ENCODE assay signal across 11 cellular contexts in the genomic region with DNA sequence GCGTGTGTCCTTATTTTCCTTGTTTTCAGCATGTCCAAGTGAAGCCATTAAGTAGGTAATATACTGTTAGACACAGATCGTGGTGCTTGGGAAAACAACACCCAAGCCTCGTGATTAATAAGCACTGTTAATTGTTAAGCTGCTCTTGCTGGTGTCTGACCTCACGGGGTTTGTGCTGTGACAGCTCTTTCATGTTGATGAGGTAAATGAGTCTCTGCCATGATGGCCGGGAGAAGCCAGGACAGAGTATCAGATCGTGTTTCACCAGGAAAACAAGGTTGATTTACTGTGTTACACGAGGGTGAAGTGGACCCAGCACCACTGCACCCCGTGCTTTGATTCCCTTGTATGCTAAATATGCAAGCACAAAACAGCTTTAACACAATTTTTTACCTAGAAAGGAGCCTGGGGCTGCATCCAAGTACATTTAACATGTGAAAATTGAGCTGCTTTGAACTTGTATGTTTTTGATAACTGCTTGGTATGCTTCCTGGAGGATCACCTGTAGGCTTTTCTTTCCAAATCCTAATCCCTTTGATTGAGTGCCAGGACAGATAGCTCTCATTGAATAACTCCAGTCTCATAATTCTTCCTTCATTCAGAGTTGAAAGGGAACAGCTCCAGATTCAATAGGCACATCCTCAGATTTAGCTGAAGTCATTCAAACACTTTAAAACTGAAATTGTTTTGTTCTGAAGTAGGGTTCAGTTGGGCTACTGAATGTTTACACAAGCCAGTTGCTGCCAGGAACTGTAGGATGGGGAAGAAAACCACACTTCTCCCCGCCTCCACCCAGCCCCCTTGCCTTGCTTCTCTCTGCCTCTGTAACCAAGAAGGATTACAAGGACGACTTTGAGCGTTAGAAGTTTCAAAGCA.
DNase-seq lines count a peak whose midpoint lies in the region; TF ChIP-seq lines count a peak whose summit lies in the region.
"Had no signal": no experiment of that assay in that cellular context is flagged by ENCODE, and none has a peak within 500 bp of the region (broad histone marks: within the 10 kb centered on the region; RNA-seq: fewer than 3 reads in every experiment).

No MANE protein-coding gene starts in this region.

- no peaks in the 10 kb centered on the region for H3F3A ChIP-seq in smooth muscle cell (ENCODE audit: low read depth)

- peaks cover 23% of the 10 kb centered on the region for H3K4me1 ChIP-seq in smooth muscle cell (ENCODE audit: low read depth)

- DNase-seq in NCI-H1417 (lab: John Stamatoyannopoulos, UW) (peak; percentile 33 to 87 (median 52)), NCI-H1417 treated with DMSO at 0.1 percent for 48 hours (lab: John Stamatoyannopoulos, UW) (no peak), NCI-H774 (lab: John Stamatoyannopoulos, UW) (peak; percentile 24), fibroblast of peridontal ligament (ENCODE audit: extremely low read depth) (peak; percentile 87), smooth muscle cell (lab: John Stamatoyannopoulos, UW; ENCODE audit: unreplicated experiment) (no peak), D341Med (ENCODE audit: low spot score) (no peak), glutamatergic neuron (no peak), RKO (ENCODE audit: low spot score) (no peak)
- DNase-seq: activated naive CD4-positive, alpha-beta T cell treated with anti-CD3 and anti-CD28 coated beads, Interleukin-2, amount 50 U/mL, for 16 hours; stimulated activated CD4-positive, alpha-beta T cell treated with anti-CD3 and anti-CD28 coated beads, Interleukin-4, amount 100 ng/mL, for 24 hours had no signal

- H3K9me3 Mint-ChIP-seq in glutamatergic neuron (ENCODE audit: unreplicated experiment), result no peaks in the 10 kb centered on the region

- H3K9me3 ChIP-seq in smooth muscle cell (replicated peaks; ENCODE audit: low read depth), result no peaks in the 10 kb centered on the region

- peak overlapping the region; percentile 13 for H3K4me3 ChIP-seq in smooth muscle cell
- H3K4me3 ChIP-seq: SK-N-MC had no signal

- H3K27me3 Mint-ChIP-seq in glutamatergic neuron (ENCODE audit: unreplicated experiment), result no peaks in the 10 kb centered on the region

- no peaks in the 10 kb centered on the region for H3K27me3 ChIP-seq in smooth muscle cell (ENCODE audit: low read depth)

- H3K4me3 Mint-ChIP-seq in glutamatergic neuron (ENCODE audit: unreplicated experiment), result no peak overlapping the region

- peaks cover 12% of the 10 kb centered on the region for H3K4me1 Mint-ChIP-seq in glutamatergic neuron (ENCODE audit: low read depth, unreplicated experiment)

- H3K9ac ChIP-seq in smooth muscle cell (ENCODE audit: low read depth), result no peak overlapping the region

- WGBS in smooth muscle cell (ENCODE audit: low lambda C conversion rate), result 34% methylated on average over 11 of the region's 11 CpGs

- H3K27ac ChIP-seq in smooth muscle cell (ENCODE audit: low read depth), result peak overlapping the region; percentile 14
- H3K27ac ChIP-seq: SK-N-MC had no signal

- no peaks in the 10 kb centered on the region for H4K20me1 ChIP-seq in smooth muscle cell (ENCODE audit: low read depth)

- H3K79me2 ChIP-seq in smooth muscle cell (ENCODE audit: low read depth), result no peaks in the 10 kb centered on the region

- no peak overlapping the region for H3K27ac Mint-ChIP-seq in glutamatergic neuron (ENCODE audit: unreplicated experiment)

- H3K4me2 ChIP-seq in smooth muscle cell, result peak overlapping the region; percentile 72

- H3K36me3 ChIP-seq in smooth muscle cell (ENCODE audit: low read depth), result no peaks in the 10 kb centered on the region

- TF ChIP-seq CTCF in smooth muscle cell (IDR thresholded peaks at IDR 0.05; ENCODE audit: borderline replicate concordance, insufficient read depth, poor library complexity, severe bottlenecking), result no peak
- TF ChIP-seq CTCF in glutamatergic neuron (IDR thresholded peaks at IDR 0.05; ENCODE audit: partially characterized antibody, unreplicated experiment), result no peak

- no peaks in the 10 kb centered on the region for H3K36me3 Mint-ChIP-seq in glutamatergic neuron (ENCODE audit: unreplicated experiment)

- H2AFZ ChIP-seq in smooth muscle cell (ENCODE audit: low read depth), result no peak overlapping the region

Comparison
In these comparisons a context has a peak if more than half of its experiments do, and no peak if none do; other contexts are left out.
1. DNase-seq: peak in NCI-H1417 (3 of 3), NCI-H774 (single experiment) and fibroblast of peridontal ligament (single experiment); none in NCI-H1417 treated with DMSO at 0.1 percent for 48 hours (single experiment), smooth muscle cell (single experiment), D341Med (single experiment), glutamatergic neuron (single experiment) and RKO (single experiment).